Comparison of ENCODE assay signal across 40 cellular contexts in genomic region chr16:11485676-11486075, GRCh38.
"Had no signal": no experiment of that assay in that cellular context is flagged by ENCODE, and none has a peak within 500 bp of the region (broad histone marks: within the 10 kb centered on the region; RNA-seq: fewer than 3 reads in every experiment).

No MANE protein-coding gene starts in this region.

- H3K4me1 ChIP-seq: adrenal gland, ascending aorta, body of pancreas, breast epithelium had no signal

- H3K4me3 ChIP-seq: adrenal gland, ascending aorta, body of pancreas, breast epithelium, cardiac muscle cell had no signal

- ATAC-seq: activated naive CD4-positive, alpha-beta T cell treated with anti-CD3 and anti-CD28 coated beads, Interleukin-2, amount 50 U/mL, for 72 hours; activated naive CD8-positive, alpha-beta T cell treated with anti-CD3 and anti-CD28 coated beads, Interleukin-2, amount 50 U/mL, for 24 hours; activated T-cell treated with anti-CD3 and anti-CD28 coated beads, Interleukin-2, amount 50 U/mL, for 4 hours; activated T-cell treated with anti-CD3 and anti-CD28 coated beads, Interleukin-2, amount 50 U/mL, for 72 hours; activated T-helper 17 cell treated with anti-CD3 and anti-CD28 coated beads, Interleukin-2, amount 50 U/mL, for 72 hours; body of pancreas had no signal

- FAIRE-seq: astrocyte, bronchial epithelial cell had no signal

- H3K27me3 ChIP-seq: adrenal gland, ascending aorta, body of pancreas, brain microvascular endothelial cell, breast epithelium, cardiac muscle cell had no signal

- H3K4me3 Mint-ChIP-seq: activated naive CD4-positive, alpha-beta T cell treated with anti-CD3 and anti-CD28 coated beads for 36 hours; activated naive CD4-positive, alpha-beta T cell treated with anti-CD3 and anti-CD28 coated beads, Interleukin-2, amount 10 ng/mL, durations not matched to agents 7 days and 5 days; activated naive CD4-positive, alpha-beta T cell treated with anti-CD3 and anti-CD28 coated beads, Interleukin-2, amount 50 U/mL, for 24 hours; activated naive CD8-positive, alpha-beta T cell; activated naive CD8-positive, alpha-beta T cell treated with anti-CD3 and anti-CD28 coated beads for 36 hours; activated naive CD8-positive, alpha-beta T cell treated with anti-CD3 and anti-CD28 coated beads, Interleukin-2, amount 10 ng/mL, durations not matched to agents 7 days and 5 days; activated naive CD8-positive, alpha-beta T cell treated with anti-CD3 and anti-CD28 coated beads, Interleukin-2, amount 50 U/mL, for 24 hours; activated T-cell treated with anti-CD3 and anti-CD28 coated beads, Interleukin-2, amount 50 U/mL, for 24 hours; activated T-cell treated with anti-CD3 and anti-CD28 coated beads, Interleukin-2, amount 50 U/mL, for 4 hours; activated T-cell treated with anti-CD3 and anti-CD28 coated beads, Interleukin-2, amount 50 U/mL, for 72 hours; activated T-helper 1 cell treated with anti-CD3 and anti-CD28 coated beads, Interleukin-12 subunit alpha, Interleukin-12 subunit beta, Interleukin-2, Interleukin-4 antibody, amounts not matched to agents 30 ng/mL and 10 ng/mL and 1 ng/mL, durations not matched to agents 14 hours and 24 hours and 36 hours; activated T-helper 17 cell treated with anti-CD3 and anti-CD28 coated beads, Interleukin-2, amount 50 U/mL, for 72 hours; brain; central memory CD8-positive, alpha-beta T cell had no signal

- H3K27ac Mint-ChIP-seq: activated naive CD4-positive, alpha-beta T cell treated with anti-CD3 and anti-CD28 coated beads for 36 hours; activated naive CD4-positive, alpha-beta T cell treated with anti-CD3 and anti-CD28 coated beads, Interleukin-2, amount 10 ng/mL, durations not matched to agents 7 days and 5 days; activated naive CD4-positive, alpha-beta T cell treated with anti-CD3 and anti-CD28 coated beads, Interleukin-2, amount 50 U/mL, for 72 hours; activated naive CD8-positive, alpha-beta T cell; activated naive CD8-positive, alpha-beta T cell treated with anti-CD3 and anti-CD28 coated beads for 36 hours; activated naive CD8-positive, alpha-beta T cell treated with anti-CD3 and anti-CD28 coated beads, Interleukin-2, amount 10 ng/mL, durations not matched to agents 7 days and 5 days; activated naive CD8-positive, alpha-beta T cell treated with anti-CD3 and anti-CD28 coated beads, Interleukin-2, amount 50 U/mL, for 24 hours; activated T-cell treated with anti-CD3 and anti-CD28 coated beads, Interleukin-2, amount 50 U/mL, for 24 hours; activated T-cell treated with anti-CD3 and anti-CD28 coated beads, Interleukin-2, amount 50 U/mL, for 72 hours; activated T-helper 1 cell treated with anti-CD3 and anti-CD28 coated beads, Interleukin-12 subunit alpha, Interleukin-12 subunit beta, Interleukin-2, Interleukin-4 antibody, amounts not matched to agents 30 ng/mL and 10 ng/mL and 1 ng/mL, durations not matched to agents 14 hours and 24 hours and 36 hours; activated T-helper 17 cell treated with anti-CD3 and anti-CD28 coated beads, Interleukin-2, amount 50 U/mL, for 72 hours; activated T-helper 2 cell treated with anti-CD3 and anti-CD28 coated beads, Interferon-gamma antibody, Interleukin-2, Interleukin-4, amounts not matched to agents 10 μg/mL and 5 μg/mL and 100 μg/mL, durations not matched to agents 14 hours and 24 hours and 36 hours; brain had no signal

- H3K36me3 Mint-ChIP-seq: activated naive CD4-positive, alpha-beta T cell treated with anti-CD3 and anti-CD28 coated beads, Interleukin-2, amount 10 ng/mL, durations not matched to agents 7 days and 5 days; activated naive CD8-positive, alpha-beta T cell treated with anti-CD3 and anti-CD28 coated beads, Interleukin-2, amount 10 ng/mL, durations not matched to agents 7 days and 5 days had no signal

- H3K36me3 ChIP-seq: adrenal gland, ascending aorta, brain microvascular endothelial cell, breast epithelium, cardiac muscle cell had no signal

- H3K27ac ChIP-seq: adrenal gland, ascending aorta, body of pancreas, breast epithelium, cardiac muscle cell had no signal

- H3K9me3 Mint-ChIP-seq: activated naive CD4-positive, alpha-beta T cell treated with anti-CD3 and anti-CD28 coated beads, Interleukin-2, amount 50 U/mL, for 24 hours had no signal

- H3K4me1 Mint-ChIP-seq: activated naive CD4-positive, alpha-beta T cell treated with anti-CD3 and anti-CD28 coated beads, Interleukin-2, amount 10 ng/mL, durations not matched to agents 7 days and 5 days; activated naive CD4-positive, alpha-beta T cell treated with anti-CD3 and anti-CD28 coated beads, Interleukin-2, amount 50 U/mL, for 24 hours; activated naive CD8-positive, alpha-beta T cell treated with anti-CD3 and anti-CD28 coated beads for 36 hours; activated naive CD8-positive, alpha-beta T cell treated with anti-CD3 and anti-CD28 coated beads, Interleukin-2, amount 10 ng/mL, durations not matched to agents 7 days and 5 days; activated naive CD8-positive, alpha-beta T cell treated with anti-CD3 and anti-CD28 coated beads, Interleukin-2, amount 50 U/mL, for 24 hours; activated T-helper 17 cell treated with anti-CD3 and anti-CD28 coated beads, Interleukin-2, amount 50 U/mL, for 72 hours; brain; central memory CD8-positive, alpha-beta T cell had no signal

- H3K27me3 Mint-ChIP-seq: activated naive CD4-positive, alpha-beta T cell treated with anti-CD3 and anti-CD28 coated beads, Interleukin-2, amount 10 ng/mL, durations not matched to agents 7 days and 5 days; activated naive CD4-positive, alpha-beta T cell treated with anti-CD3 and anti-CD28 coated beads, Interleukin-2, amount 50 U/mL, for 24 hours; activated naive CD8-positive, alpha-beta T cell; activated naive CD8-positive, alpha-beta T cell treated with anti-CD3 and anti-CD28 coated beads for 36 hours; activated naive CD8-positive, alpha-beta T cell treated with anti-CD3 and anti-CD28 coated beads, Interleukin-2, amount 10 ng/mL, durations not matched to agents 7 days and 5 days; activated naive CD8-positive, alpha-beta T cell treated with anti-CD3 and anti-CD28 coated beads, Interleukin-2, amount 50 U/mL, for 24 hours; activated T-cell treated with anti-CD3 and anti-CD28 coated beads, Interleukin-2, amount 50 U/mL, for 24 hours; activated T-helper 17 cell treated with anti-CD3 and anti-CD28 coated beads, Interleukin-2, amount 50 U/mL, for 72 hours; central memory CD8-positive, alpha-beta T cell had no signal

- DNase-seq: activated effector memory CD4-positive, alpha-beta T cell treated with anti-CD3 and anti-CD28 coated beads, Interleukin-2, amount 50 U/mL, for 16 hours; activated effector memory CD4-positive, alpha-beta T cell treated with Interleukin-2 at 50 U/mL for 16 hours; activated gamma-delta T cell; activated gamma-delta T cell treated with Interleukin-2 at 50 U/mL for 16 hours; activated naive CD4-positive, alpha-beta T cell; activated naive CD4-positive, alpha-beta T cell treated with anti-CD3 and anti-CD28 coated beads for 36 hours; activated naive CD4-positive, alpha-beta T cell treated with anti-CD3 and anti-CD28 coated beads, Interleukin-2, amount 10 ng/mL, durations not matched to agents 7 days and 5 days; activated naive CD4-positive, alpha-beta T cell treated with anti-CD3 and anti-CD28 coated beads, Interleukin-2, amount 50 U/mL, for 16 hours; activated naive CD4-positive, alpha-beta T cell treated with Interleukin-2 at 50 U/mL for 16 hours; activated naive CD8-positive, alpha-beta T cell treated with anti-CD3 and anti-CD28 coated beads for 36 hours; activated naive CD8-positive, alpha-beta T cell treated with anti-CD3 and anti-CD28 coated beads, Interleukin-2, amount 10 ng/mL, durations not matched to agents 7 days and 5 days; activated naive CD8-positive, alpha-beta T cell treated with anti-CD3 and anti-CD28 coated beads, Interleukin-2, amount 50 U/mL, for 24 hours; activated T-cell treated with anti-CD3 and anti-CD28 coated beads for 4 hours; activated T-cell treated with anti-CD3 and anti-CD28 coated beads, Interleukin-2, amount 50 U/mL, for 1 hour; activated T-cell treated with anti-CD3 and anti-CD28 coated beads, Interleukin-2, amount 50 U/mL, for 24 hours; activated T-cell treated with anti-CD3 and anti-CD28 coated beads, Interleukin-2, amount 50 U/mL, for 4 hours; activated T-cell treated with anti-CD3 and anti-CD28 coated beads, Interleukin-2, amount 50 U/mL, for 48 hours; activated T-cell treated with anti-CD3 and anti-CD28 coated beads, Interleukin-2, amount 50 U/mL, for 72 hours; adrenal gland; amniotic stem cell; amygdala; anterior cingulate cortex; body of pancreas; brain microvascular endothelial cell; caudate nucleus; central memory CD4-positive, alpha-beta T cell; cerebellar nuclear complex had no signal
